28 cellular contexts compared by ENCODE assay signal in genomic region chr1:154713001-154713400, GRCh38.
"Had no signal": no experiment of that assay in that cellular context is flagged by ENCODE, and none has a peak within 500 bp of the region (broad histone marks: within the 10 kb centered on the region; RNA-seq: fewer than 3 reads in every experiment).

No MANE protein-coding gene starts in this region.

- H3K9me3 Mint-ChIP-seq: naive thymus-derived CD8-positive, alpha-beta T cell; nephron; neural crest cell; stimulated activated naive B cell treated with anti-CD40 and anti-IgM and Interleukin-4, amounts not matched to agents 10 μg/mL and 1 μg/mL and 100 μg/mL, for 72 hours had no signal

- H3K27ac ChIP-seq: left lung, lower lobe of right lung, neutrophil, stomach, testis, thyroid gland, transverse colon, upper lobe of left lung, vagina had no signal

- ATAC-seq: left lung; lower lobe of right lung; naive thymus-derived CD8-positive, alpha-beta T cell; right cardiac atrium; sciatic nerve; stimulated activated naive B cell treated with anti-CD40 and anti-IgM and Interleukin-4, amounts not matched to agents 10 μg/mL and 1 μg/mL and 100 μg/mL, for 72 hours; stimulated activated naive CD8-positive, alpha-beta T cell treated with anti-CD3 and anti-CD28 coated beads, Interleukin-15, Interleukin-2, amounts not matched to agents 100 U/mL and 50 U/mL, for 24 hours had no signal

- FAIRE-seq: kidney had no signal

- H3K36me3 ChIP-seq: left lung, neutrophil, stomach, thyroid gland, transverse colon, upper lobe of left lung, vagina had no signal

- DNase-seq: hippocampal formation; kidney; left lung; lower lobe of right lung; mammary epithelial cell; mesenchymal stem cell; naive thymus-derived CD8-positive, alpha-beta T cell; occipital lobe; retina; right cardiac atrium; stimulated activated CD4-positive, alpha-beta T cell treated with anti-CD3 and anti-CD28 coated beads, Interleukin-12 subunit alpha, Interleukin-12 subunit beta, amount 100 ng/mL, for 4 hours; stimulated activated CD4-positive, alpha-beta T cell treated with anti-CD3 and anti-CD28 coated beads, Interleukin-15, amount 100 ng/mL, for 24 hours; stimulated activated CD4-positive, alpha-beta T cell treated with anti-CD3 and anti-CD28 coated beads, Interleukin-2, amount 100 ng/mL, for 24 hours; stimulated activated CD4-positive, alpha-beta T cell treated with anti-CD3 and anti-CD28 coated beads, Interleukin-4, amount 100 ng/mL, for 1 hour; stimulated activated naive B cell treated with anti-CD40 and anti-IgM and Interleukin-4, amounts not matched to agents 10 μg/mL and 1 μg/mL and 100 μg/mL, for 72 hours; stimulated activated naive CD8-positive, alpha-beta T cell treated with anti-CD3 and anti-CD28 coated beads, Interleukin-15, Interleukin-2, amounts not matched to agents 100 U/mL and 50 U/mL, for 24 hours; stomach; testis; transverse colon; upper lobe of left lung had no signal

- H3K9me3 ChIP-seq: left lung, lower lobe of right lung, neutrophil, stomach, testis, thyroid gland, transverse colon, upper lobe of left lung, vagina had no signal

- H3K4me1 ChIP-seq: testis, transverse colon, vagina had no signal

- H3K27me3 ChIP-seq: left lung, stomach, testis, thyroid gland, transverse colon, upper lobe of left lung, vagina had no signal

- H3K4me3 Mint-ChIP-seq: naive thymus-derived CD8-positive, alpha-beta T cell; nephron; neural crest cell; stimulated activated naive B cell treated with anti-CD40 and anti-IgM and Interleukin-4, amounts not matched to agents 10 μg/mL and 1 μg/mL and 100 μg/mL, for 72 hours had no signal

- H3K27ac Mint-ChIP-seq: progenitor cell of endocrine pancreas; stimulated activated naive B cell treated with anti-CD40 and anti-IgM and Interleukin-4, amounts not matched to agents 10 μg/mL and 1 μg/mL and 100 μg/mL, for 72 hours had no signal

- H3K4me3 ChIP-seq: left lung, lower lobe of right lung, skin epidermis, stomach, testis, thyroid gland, transverse colon, upper lobe of left lung, vagina had no signal

- H3K36me3 Mint-ChIP-seq: naive thymus-derived CD8-positive, alpha-beta T cell; stimulated activated naive B cell treated with anti-CD40 and anti-IgM and Interleukin-4, amounts not matched to agents 10 μg/mL and 1 μg/mL and 100 μg/mL, for 72 hours had no signal
